In the genomic region with DNA sequence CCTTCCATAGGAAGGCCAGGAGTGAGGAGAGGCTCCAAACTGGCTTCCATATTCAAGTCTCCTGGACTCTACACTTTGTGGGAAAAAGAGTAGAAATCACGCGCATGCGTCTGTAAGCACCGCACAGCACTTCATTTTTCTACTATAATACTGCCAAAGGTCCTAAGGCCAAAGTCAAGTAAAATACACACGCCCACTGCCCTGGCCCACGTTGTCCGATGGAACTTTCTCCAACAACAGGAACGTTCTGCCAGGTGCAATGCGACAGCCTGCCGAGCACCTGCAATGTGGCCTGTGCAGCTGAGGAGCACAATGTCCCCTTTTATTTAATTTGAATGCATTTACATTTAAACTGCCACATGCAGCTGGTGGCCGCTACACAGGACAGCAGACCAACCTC, we compare ENCODE assay signal across 16 cellular contexts. TPM values are rescaled to one million over a fixed set of nuclear protein-coding genes. Genes with fewer than 3 reads are reported as not detected.
A peak's percentile ranks its signal among the peaks of the same experiment; 100 is the strongest.
DNase-seq lines count a peak whose midpoint lies in the region; ATAC-seq, FAIRE-seq and TF ChIP-seq lines count a peak whose summit lies in the region.
"Had no signal": no experiment of that assay in that cellular context is flagged by ENCODE, and none has a peak within 500 bp of the region (broad histone marks: within the 10 kb centered on the region; RNA-seq: fewer than 3 reads in every experiment).

No MANE protein-coding gene starts in this region.

- H3K27me3 Mint-ChIP-seq in Caco-2 (ENCODE audit: insufficient read depth, unreplicated experiment) (no peaks in the 10 kb centered on the region), T-helper 17 cell (no peaks in the 10 kb centered on the region)
- H3K27me3 Mint-ChIP-seq in naive thymus-derived CD4-positive, alpha-beta T cell: no peaks in the 10 kb centered on the region
- H3K27me3 Mint-ChIP-seq: CD8-positive, alpha-beta memory T cell had no signal

- no peak overlapping the region for H3K9ac ChIP-seq in HepG2 (ENCODE audit: insufficient read depth, low read depth, low read length)
- H3K9ac ChIP-seq: BLaER1 had no signal

- no peak for TF ChIP-seq EP300 in HepG2 (IDR thresholded peaks at IDR 0.05; ENCODE audit: low read depth in 2 of 2, low read length in 2 of 2)
- no peak for TF ChIP-seq EP300 in HepG2 (CRISPR knock-in tag; IDR thresholded peaks at IDR 0.05; ENCODE audit: borderline replicate concordance)

- no peaks in the 10 kb centered on the region for H3K79me2 ChIP-seq in HepG2 (ENCODE audit: insufficient read depth, low read length)

- H3K36me3 ChIP-seq in Caco-2 (ENCODE audit: control insufficient read depth, insufficient read depth, low read length) (no peaks in the 10 kb centered on the region; the same call in 1 of the 2 replicates), HepG2 (replicated peaks in 1 of 2; ENCODE audit: control insufficient read depth in 1 of 2, insufficient read depth in 2 of 2, low read length in 2 of 2) (peaks cover 40 to 80% of the 10 kb centered on the region in 2 experiments)
- H3K36me3 ChIP-seq in naive thymus-derived CD4-positive, alpha-beta T cell (ENCODE audit: control insufficient read depth in 2 of 3, insufficient read depth in 3 of 3, low read length in 3 of 3): peaks cover 0 to 92% (median 11%) of the 10 kb centered on the region in 3 experiments

- intact Hi-C loops in Caco-2 (cut with micrococcal nuclease; ENCODE audit: unreplicated experiment): no loop called here
- intact Hi-C loops in HepG2 (cut with micrococcal nuclease; ENCODE audit: unreplicated experiment): no loop called here
- intact Hi-C loops in naive thymus-derived CD4-positive, alpha-beta T cell (cut with micrococcal nuclease): no loop called here

- BruUV-seq in Caco-2 (replicated peaks; lab: Mats Ljungman, UMichigan) (TSS peak; percentile 32), HepG2 (replicated peaks; lab: Mats Ljungman, UMichigan) (TSS peak; percentile 47)

- no peak overlapping the region for H3K4me2 ChIP-seq in HepG2 (ENCODE audit: low read depth, low read length)
- H3K4me2 ChIP-seq: BLaER1, GM23338 had no signal

- WGBS in HepG2 (ENCODE audit: low lambda C conversion rate): 98% methylated on average over 11 of the region's 11 CpGs

- peaks cover 73% of the 10 kb centered on the region for H3K36me3 Mint-ChIP-seq in Caco-2 (ENCODE audit: insufficient read depth, unreplicated experiment)
- no peaks in the 10 kb centered on the region for H3K36me3 Mint-ChIP-seq in T-helper 17 cell (ENCODE audit: low read depth)
- H3K36me3 Mint-ChIP-seq in naive thymus-derived CD4-positive, alpha-beta T cell: peaks cover 8 to 48% (median 12%) of the 10 kb centered on the region in 5 donors

- H3K4me3 ChIP-seq in Caco-2 (ENCODE audit: low read depth, low read length): no peak overlapping the region
- no peak overlapping the region for H3K4me3 ChIP-seq in HepG2 (replicated peaks in 1 of 3; ENCODE audit: insufficient read depth in 1 of 3, low read depth in 2 of 3, low read length in 3 of 3)
- H3K4me3 ChIP-seq in naive thymus-derived CD4-positive, alpha-beta T cell (ENCODE audit: low read length): no peak overlapping the region
- H3K4me3 ChIP-seq: BLaER1, GM23338 had no signal

- in situ Hi-C loops in HepG2 (cut with HindIII; ENCODE audit: extremely low pct_ligation_motif_present, low pct_unique_long_range_greater_than_20kb): no loop called here

- CTCF ChIA-PET in Caco-2 (lab: Charles Lee) (no interaction called here), HepG2 (lab: Yijun Ruan, JAX; ENCODE audit: low intra/inter-chr PET ratio, low total read pairs) (no interaction called here), HEK293T (lab: Yijun Ruan, JAX) (no interaction called here)
- CTCF ChIA-PET in naive thymus-derived CD4-positive, alpha-beta T cell (lab: Charles Lee): interaction anchor here (0.5 kb wide), 1 partner anchor 150 kb away, joined by 3 read pairs; no protein-coding TSS in a partner anchor

- H3K4me1 Mint-ChIP-seq in Caco-2 (ENCODE audit: low read depth, unreplicated experiment) (no peaks in the 10 kb centered on the region), T-helper 17 cell (peaks cover 2% of the 10 kb centered on the region)
- H3K4me1 Mint-ChIP-seq in naive thymus-derived CD4-positive, alpha-beta T cell: peaks cover 0 to 2% (median 0%) of the 10 kb centered on the region in 7 donors
- H3K4me1 Mint-ChIP-seq: GM23338, H9 had no signal

- TF ChIP-seq POLR2A in HepG2 (IDR thresholded peaks at IDR 0.05; ENCODE audit: insufficient read depth in 1 of 2, low read depth in 2 of 2, low read length in 2 of 2) (no peak), H54 (IDR thresholded peaks at IDR 0.05; ENCODE audit: low read depth, low read length) (no peak)

- no peaks in the 10 kb centered on the region for H3K9me3 Mint-ChIP-seq in Caco-2 (ENCODE audit: unreplicated experiment)
- H3K9me3 Mint-ChIP-seq in naive thymus-derived CD4-positive, alpha-beta T cell: peaks cover 0 to 1% (median 0%) of the 10 kb centered on the region in 11 donors
- H3K9me3 Mint-ChIP-seq: CD8-positive, alpha-beta memory T cell; GM23338 had no signal

- FAIRE-seq in HepG2 (lab: Jason Lieb, UNC) (no peak), H54 (lab: Jason Lieb, UNC) (no peak)
- FAIRE-seq: GM18507 had no signal

- no peak overlapping the region for H2AFZ ChIP-seq in HepG2 (ENCODE audit: low read length)
- H2AFZ ChIP-seq: GM23338 had no signal

- H3K27me3 ChIP-seq in Caco-2 (replicated peaks; ENCODE audit: control insufficient read depth, insufficient read depth, low read length) (no peaks in the 10 kb centered on the region), HepG2 (ENCODE audit: control insufficient read depth in 1 of 2, insufficient read depth in 2 of 2, low read length in 2 of 2) (no peaks in the 10 kb centered on the region)
- H3K27me3 ChIP-seq in naive thymus-derived CD4-positive, alpha-beta T cell (ENCODE audit: control insufficient read depth in 2 of 2, insufficient read depth in 2 of 2, low read length in 2 of 2): no peaks in the 10 kb centered on the region
- H3K27me3 ChIP-seq: BLaER1 had no signal

- no peak overlapping the region for H3K4me3 Mint-ChIP-seq in Caco-2 (ENCODE audit: unreplicated experiment)
- no peak overlapping the region for H3K4me3 Mint-ChIP-seq in T-helper 17 cell
- H3K4me3 Mint-ChIP-seq in naive thymus-derived CD4-positive, alpha-beta T cell: no peak overlapping the region
- H3K4me3 Mint-ChIP-seq: CD8-positive, alpha-beta memory T cell; GM23338 had no signal

- TF ChIP-seq CTCF in Caco-2 (IDR thresholded peaks at IDR 0.05; ENCODE audit: insufficient read depth in 1 of 2, low read depth in 1 of 2, low read length in 1 of 2, severe bottlenecking in 1 of 2, unreplicated experiment in 1 of 2) (no peak), HepG2 (CRISPR knock-in tag; IDR thresholded peaks at IDR 0.05) (no peak)

- DNase-seq in Caco-2: no peak
- DNase-seq in NCI-H526 (lab: John Stamatoyannopoulos, UW): peak; percentile 16 to 61
- no peak for DNase-seq in T-helper 17 cell
- DNase-seq in HepG2 (ENCODE audit: low spot score): no peak
- no peak for DNase-seq in Kasumi-1 (lab: John Stamatoyannopoulos, UW)
- no peak for DNase-seq in HEK293T (ENCODE audit: extremely low spot score)
- no peak for DNase-seq in H54 (ENCODE audit: insufficient read length, low spot score)
- no peak for DNase-seq in naive thymus-derived CD4-positive, alpha-beta T cell
- DNase-seq: 8988T; AML-193; CD8-positive, alpha-beta memory T cell; DMS 273 treated with DMSO at 0.1 percent for 48 hours; H9 had no signal

- no peak for ATAC-seq in T-helper 17 cell
- no peak for ATAC-seq in HepG2
- no peak for ATAC-seq in naive thymus-derived CD4-positive, alpha-beta T cell
- ATAC-seq: GM23338 had no signal

- POLR2A ChIA-PET in Caco-2 (lab: Charles Lee): no interaction called here
- POLR2A ChIA-PET in HepG2 (lab: Yijun Ruan, JAX): no interaction called here
- POLR2A ChIA-PET in HEK293T (lab: Yijun Ruan, JAX): no interaction called here
- POLR2A ChIA-PET in naive thymus-derived CD4-positive, alpha-beta T cell (lab: Charles Lee): interaction anchor here (1.6 kb wide), 1 partner anchor 99 kb away, joined by 5 read pairs; no protein-coding TSS in a partner anchor

- H3K9me3 ChIP-seq in Caco-2: no peaks in the 10 kb centered on the region
- H3K9me3 ChIP-seq in T-helper 17 cell (ENCODE audit: control insufficient read depth, low read length, poor library complexity, severe bottlenecking): no peaks in the 10 kb centered on the region
- no peaks in the 10 kb centered on the region for H3K9me3 ChIP-seq in HepG2 (ENCODE audit: low read length)
- H3K9me3 ChIP-seq in naive thymus-derived CD4-positive, alpha-beta T cell (ENCODE audit: control insufficient read depth in 2 of 3, low read length in 3 of 3): no peaks in the 10 kb centered on the region
- H3K9me3 ChIP-seq: BLaER1 had no signal

- H3K4me1 ChIP-seq in Caco-2 (no peaks in the 10 kb centered on the region), HepG2 (ENCODE audit: insufficient read depth, low read length) (no peaks in the 10 kb centered on the region)
- H3K4me1 ChIP-seq in naive thymus-derived CD4-positive, alpha-beta T cell (ENCODE audit: control insufficient read depth in 2 of 2, insufficient read depth in 2 of 2, low read length in 2 of 2): no peaks in the 10 kb centered on the region
- H3K4me1 ChIP-seq: BLaER1 had no signal

- H4K20me1 ChIP-seq in HepG2 (ENCODE audit: insufficient read depth, low read length): no peaks in the 10 kb centered on the region

- H3K27ac Mint-ChIP-seq in Caco-2 (ENCODE audit: unreplicated experiment): no peak overlapping the region
- peak overlapping the region; percentile 8 for H3K27ac Mint-ChIP-seq in T-helper 17 cell
- no peak overlapping the region for H3K27ac Mint-ChIP-seq in naive thymus-derived CD4-positive, alpha-beta T cell

- no peak for TF ChIP-seq RAD21 in HepG2 (CRISPR knock-in tag; IDR thresholded peaks at IDR 0.05)

- H3K27ac ChIP-seq in HepG2 (ENCODE audit: extremely low read length, insufficient read depth, low read length): no peak overlapping the region
- no peak overlapping the region for H3K27ac ChIP-seq in naive thymus-derived CD4-positive, alpha-beta T cell (ENCODE audit: low read depth, low read length)
- H3K27ac ChIP-seq: BLaER1 had no signal

RNA-seq across cellular contexts. Expression of gene DNASE1, which starts 23.5 kb away (rescaled TPM):
- total RNA-seq in Caco-2 (2022) (26.2 and 38.1 TPM in 2 replicates), T-helper 17 cell (10 to 100 TPM; 19.6 to 21.5 TPM), HepG2 (2016; rRNA removed; fragmentation: Illumina TruSeq; extraction: Trizol) (3.7 and 7.1 TPM in 2 replicates)
- total RNA-seq in HepG2 (2016; cell fraction: cytosol; rRNA removed; fragmentation: Illumina TruSeq; extraction: Trizol; ENCODE audit: low read depth): 9.5 and 9.7 TPM in 2 replicates
- total RNA-seq in HepG2 (2016; cell fraction: insoluble cytoplasmic fraction; rRNA removed; fragmentation: Illumina TruSeq; extraction: Trizol): 4.1 and 7.3 TPM in 2 replicates
- total RNA-seq in HepG2 (2016; cell fraction: membrane; rRNA removed; fragmentation: Illumina TruSeq; extraction: Trizol): 11.1 and 12.4 TPM in 2 replicates
- total RNA-seq in HepG2 (2016; cell fraction: nucleus; rRNA removed; fragmentation: Illumina TruSeq; extraction: Trizol): 11.8 and 13.6 TPM in 2 replicates
- 11.1 and 13.0 TPM in 2 replicates for polyA plus RNA-seq in HepG2 (2011; rRNA removed)
- polyA plus RNA-seq in HepG2 (2011; cell fraction: cytosol; rRNA removed): 5.4 and 7.4 TPM in 2 replicates
- polyA plus RNA-seq in HepG2 (2011; cell fraction: nucleus; rRNA removed): 37.1 and 37.7 TPM in 2 replicates
- 7.2 and 10.3 TPM in 2 replicates for polyA plus RNA-seq in HepG2 (2012)
- 10.1 and 11.6 TPM in 2 replicates for polyA plus RNA-seq in HepG2 (2016; cell fraction: cytosol; fragmentation: Illumina TruSeq; extraction: Trizol; ENCODE audit: low read depth)
- 2.9 and 3.5 TPM in 2 replicates for polyA plus RNA-seq in HepG2 (2016; cell fraction: insoluble cytoplasmic fraction; fragmentation: Illumina TruSeq; extraction: Trizol; ENCODE audit: low read depth)
- polyA plus RNA-seq in HepG2 (2016; cell fraction: membrane; fragmentation: Illumina TruSeq; extraction: Trizol; ENCODE audit: low read depth): 9.6 and 10.1 TPM in 2 replicates
- 15.7 and 20.9 TPM in 2 replicates for polyA plus RNA-seq in HepG2 (2016; cell fraction: nucleus; fragmentation: Illumina TruSeq; extraction: Trizol; ENCODE audit: insufficient read depth, low read depth)
- polyA minus RNA-seq in HepG2 (2011; rRNA and poly(A)+ RNA removed; ENCODE audit: low replicate concordance): 12.4 and 52.9 TPM in 2 replicates
- 3.9 and 4.6 TPM in 2 replicates for polyA minus RNA-seq in HepG2 (2011; cell fraction: cytosol; rRNA and poly(A)+ RNA removed)
- 13.1 and 20.5 TPM in 2 replicates for polyA minus RNA-seq in HepG2 (2011; cell fraction: nucleus; rRNA and poly(A)+ RNA removed)
- 10 to 100 TPM; 26.0 to 59.6 (median 37.2) TPM for total RNA-seq in naive thymus-derived CD4-positive, alpha-beta T cell
- 10 to 100 TPM in 1 of 2 donors, 1 to 10 TPM in 1; 5.6 to 16.8 TPM for polyA plus RNA-seq in naive thymus-derived CD4-positive, alpha-beta T cell

RNA-seq across cellular contexts. Expression of gene TRAP1, which starts 39.3 kb away (rescaled TPM):
- total RNA-seq in Caco-2 (2022) (173 and 199 TPM in 2 replicates), T-helper 17 cell (10 to 100 TPM; 77.2 to 80.4 TPM), HepG2 (2016; rRNA removed; fragmentation: Illumina TruSeq; extraction: Trizol) (112 and 127 TPM in 2 replicates)
- total RNA-seq in HepG2 (2016; cell fraction: cytosol; rRNA removed; fragmentation: Illumina TruSeq; extraction: Trizol; ENCODE audit: low read depth): 28.9 and 31.8 TPM in 2 replicates
- total RNA-seq in HepG2 (2016; cell fraction: insoluble cytoplasmic fraction; rRNA removed; fragmentation: Illumina TruSeq; extraction: Trizol): 104 and 130 TPM in 2 replicates
- 40.6 and 42.7 TPM in 2 replicates for total RNA-seq in HepG2 (2016; cell fraction: membrane; rRNA removed; fragmentation: Illumina TruSeq; extraction: Trizol)
- 81.3 and 97.5 TPM in 2 replicates for total RNA-seq in HepG2 (2016; cell fraction: nucleus; rRNA removed; fragmentation: Illumina TruSeq; extraction: Trizol)
- polyA plus RNA-seq in HepG2 (2011; rRNA removed): 240 and 283 TPM in 2 replicates
- polyA plus RNA-seq in HepG2 (2011; cell fraction: cytosol; rRNA removed): 125 and 163 TPM in 2 replicates
- polyA plus RNA-seq in HepG2 (2011; cell fraction: nucleus; rRNA removed): 405 and 449 TPM in 2 replicates
- 173 and 189 TPM in 2 replicates for polyA plus RNA-seq in HepG2 (2012)
- polyA plus RNA-seq in HepG2 (2016; cell fraction: cytosol; fragmentation: Illumina TruSeq; extraction: Trizol; ENCODE audit: low read depth): 15.5 and 18.4 TPM in 2 replicates
- 106 and 121 TPM in 2 replicates for polyA plus RNA-seq in HepG2 (2016; cell fraction: insoluble cytoplasmic fraction; fragmentation: Illumina TruSeq; extraction: Trizol; ENCODE audit: low read depth)
- 25.7 and 26.7 TPM in 2 replicates for polyA plus RNA-seq in HepG2 (2016; cell fraction: membrane; fragmentation: Illumina TruSeq; extraction: Trizol; ENCODE audit: low read depth)
- 169 and 193 TPM in 2 replicates for polyA plus RNA-seq in HepG2 (2016; cell fraction: nucleus; fragmentation: Illumina TruSeq; extraction: Trizol; ENCODE audit: insufficient read depth, low read depth)
- 623 and 697 TPM in 2 replicates for polyA minus RNA-seq in HepG2 (2011; rRNA and poly(A)+ RNA removed; ENCODE audit: low replicate concordance)
- 98.0 and 120 TPM in 2 replicates for polyA minus RNA-seq in HepG2 (2011; cell fraction: cytosol; rRNA and poly(A)+ RNA removed)
- 105 and 109 TPM in 2 replicates for polyA minus RNA-seq in HepG2 (2011; cell fraction: nucleus; rRNA and poly(A)+ RNA removed)
- total RNA-seq in naive thymus-derived CD4-positive, alpha-beta T cell: 100 to 1,000 TPM in 4 of 5 experiments, 10 to 100 TPM in 1; 96.8 to 138 (median 132) TPM
- 10 to 100 TPM; 59.6 to 73.9 TPM for polyA plus RNA-seq in naive thymus-derived CD4-positive, alpha-beta T cell

Comparison
In these comparisons a context has a peak if more than half of its experiments do, and no peak if none do; other contexts are left out.
1. DNase-seq: peak in NCI-H526 (2 of 2); none in Caco-2 (0 of 2), T-helper 17 cell (0 of 3), HepG2 (single experiment), Kasumi-1 (0 of 2), HEK293T (single experiment), H54 (single experiment) and naive thymus-derived CD4-positive, alpha-beta T cell (0 of 9).